In genomic region chr5:128199611-128200010, GRCh38 we compare ENCODE assay signal across 16 cellular contexts.
DNase-seq lines count a peak whose midpoint lies in the region; ATAC-seq, FAIRE-seq and TF ChIP-seq lines count a peak whose summit lies in the region.
"Had no signal": no experiment of that assay in that cellular context is flagged by ENCODE, and none has a peak within 500 bp of the region (broad histone marks: within the 10 kb centered on the region; RNA-seq: fewer than 3 reads in every experiment).

No MANE protein-coding gene starts in this region.

- H3K9me3 ChIP-seq in A549 (no peaks in the 10 kb centered on the region), IMR-90 (ENCODE audit: control insufficient read depth, insufficient read depth, low read length) (no peaks in the 10 kb centered on the region), mammary epithelial cell (replicated peaks; ENCODE audit: insufficient read depth, low read length) (no peaks in the 10 kb centered on the region), MM.1S (replicated peaks; ENCODE audit: insufficient read depth, low read length) (no peaks in the 10 kb centered on the region)
- H3K9me3 ChIP-seq: BLaER1 treated with 17β-estradiol and CSF1 and Interleukin-3, amounts not matched to agents 10 nM and 100 nM had no signal

- H2BK120ac ChIP-seq in IMR-90 (ENCODE audit: low read depth, low read length), result no peak overlapping the region

- H3K27ac ChIP-seq in A549 (no peak overlapping the region), IMR-90 (ENCODE audit: insufficient read depth, low read length) (no peak overlapping the region), mammary epithelial cell (ENCODE audit: insufficient read depth, low read depth, low read length) (no peak overlapping the region), MM.1S (ENCODE audit: low read length) (no peak overlapping the region)
- H3K27ac ChIP-seq: BLaER1 treated with 17β-estradiol and CSF1 and Interleukin-3, amounts not matched to agents 10 nM and 100 nM had no signal

- H4K20me1 ChIP-seq in IMR-90 (ENCODE audit: insufficient read depth, low read length) (no peaks in the 10 kb centered on the region), mammary epithelial cell (ENCODE audit: insufficient read depth, low read length) (no peaks in the 10 kb centered on the region), MM.1S (ENCODE audit: insufficient read depth, low read length) (no peaks in the 10 kb centered on the region)
- H4K20me1 ChIP-seq: BLaER1 treated with 17β-estradiol and CSF1 and Interleukin-3, amounts not matched to agents 10 nM and 100 nM had no signal

- H3K4me1 ChIP-seq in A549 (peaks cover 24% of the 10 kb centered on the region), IMR-90 (ENCODE audit: control insufficient read depth, insufficient read depth, low read length) (peaks cover 5% of the 10 kb centered on the region), mammary epithelial cell (ENCODE audit: insufficient read depth, low read length) (peaks cover 10% of the 10 kb centered on the region), MM.1S (ENCODE audit: low read length) (no peaks in the 10 kb centered on the region)

- TF ChIP-seq CTCF in A549 (IDR thresholded peaks at IDR 0.05) (no peak), IMR-90 (conservative IDR thresholded peaks at IDR 0.05; ENCODE audit: low read depth, low read length) (no peak), mammary epithelial cell (conservative IDR thresholded peaks at IDR 0.05 in 1 of 2, IDR thresholded peaks at IDR 0.05 in 1 of 2; ENCODE audit: extremely low read depth in 1 of 2, insufficient read depth in 1 of 2, low read depth in 1 of 2, low read length in 2 of 2) (no peak), MM.1S (IDR thresholded peaks at IDR 0.05; ENCODE audit: low read length) (no peak)

- no peak overlapping the region for H4K8ac ChIP-seq in IMR-90 (ENCODE audit: low read depth in 2 of 2, low read length in 2 of 2)

- intact Hi-C loops in IMR-90 (cut with micrococcal nuclease) (loop anchor here (2.0 to 10.0 kb wide), 2 partner anchors 115 to 295 kb away; no protein-coding TSS in a partner anchor), mammary epithelial cell (cut with micrococcal nuclease) (loop anchor here (2.0 to 5.0 kb wide), 5 partner anchors 117 to 637 kb away; partner anchors contain the start of gene SLC12A2)

- no peak overlapping the region for H4K5ac ChIP-seq in IMR-90 (ENCODE audit: low read depth, low read length)

- ATAC-seq in A549 (no peak), IMR-90 (ENCODE audit: low read depth) (no peak)

- POLR2A ChIA-PET in A549 (lab: Yijun Ruan, JAX) (no interaction called here), IMR-90 (lab: Charles Lee; ENCODE audit: unreplicated experiment) (no interaction called here), HEK293T (lab: Yijun Ruan, JAX) (no interaction called here)

- no peaks in the 10 kb centered on the region for H3K79me1 ChIP-seq in IMR-90 (ENCODE audit: low read depth in 1 of 2, low read length in 2 of 2)

- TF ChIP-seq EP300 in A549 (IDR thresholded peaks at IDR 0.05), result no peak

- DNase-seq in A549 (ENCODE audit: low read depth in 1 of 2, low spot score in 1 of 2) (no peak), IMR-90 (no peak), mammary epithelial cell (peak; percentile 61), iris pigment epithelial cell (ENCODE audit: low read depth) (peak; percentile 47), HEK293T (ENCODE audit: extremely low spot score) (no peak), pons (ENCODE audit: low spot score) (no peak), MM.1S (no peak)
- DNase-seq: H7, NCI-H1417 treated with DMSO at 0.1 percent for 48 hours, NCI-H1930, NCI-H446, NCI-H69, OCI-M1 had no signal

- no peak overlapping the region for H2AFZ ChIP-seq in IMR-90 (replicated peaks; ENCODE audit: low read length, poor library complexity)
- no peak overlapping the region for H2AFZ ChIP-seq in mammary epithelial cell (ENCODE audit: low read depth, low read length)
- H2AFZ ChIP-seq in MM.1S (ENCODE audit: low read length), result no peak overlapping the region

- in situ Hi-C loops in IMR-90 (cut with MboI; ENCODE audit: low sequenced_read_pairs), result loop anchor here (5.0 to 10.0 kb wide), 5 partner anchors 295 to 645 kb away; no protein-coding TSS in a partner anchor
- in situ Hi-C loops in mammary epithelial cell (cut with MboI; ENCODE audit: low sequenced_read_pairs in 2 of 2), result loop anchor here (5.0 to 25.0 kb wide), 7 partner anchors 295 to 638 kb away; no protein-coding TSS in a partner anchor

- H3K4me2 ChIP-seq in A549 (peak overlapping the region; percentile 26; the same call in 1 of the 3 replicates), IMR-90 (ENCODE audit: low read depth, low read length) (no peak overlapping the region), mammary epithelial cell (ENCODE audit: insufficient read depth, low read depth, low read length) (no peak overlapping the region), MM.1S (ENCODE audit: low read depth, low read length) (no peak overlapping the region)
- H3K4me2 ChIP-seq: BLaER1 treated with 17β-estradiol and CSF1 and Interleukin-3, amounts not matched to agents 10 nM and 100 nM had no signal

- no peak overlapping the region for H3K23ac ChIP-seq in IMR-90 (ENCODE audit: low read depth, low read length)

- BruUV-seq in IMR-90 (replicated peaks; lab: Mats Ljungman, UMichigan) (no TSS peak), mammary epithelial cell (replicated peaks; lab: Mats Ljungman, UMichigan) (no TSS peak)

- H3K4me3 ChIP-seq in A549, result no peak overlapping the region
- H3K4me3 ChIP-seq in IMR-90 (ENCODE audit: insufficient read depth, low read depth, low read length), result no peak overlapping the region
- H3K4me3 ChIP-seq in mammary epithelial cell (replicated peaks in 1 of 3; ENCODE audit: insufficient read depth in 1 of 3, low read depth in 2 of 3, low read length in 3 of 3), result no peak overlapping the region
- no peak overlapping the region for H3K4me3 ChIP-seq in MM.1S (ENCODE audit: low read length)
- H3K4me3 ChIP-seq: BLaER1 treated with 17β-estradiol and CSF1 and Interleukin-3, amounts not matched to agents 10 nM and 100 nM had no signal

- H3K9me1 ChIP-seq in IMR-90 (ENCODE audit: insufficient read depth, low read length), result no peaks in the 10 kb centered on the region

- H2BK15ac ChIP-seq in IMR-90 (ENCODE audit: low read depth, low read length), result no peak overlapping the region

- no peak overlapping the region for H3K56ac ChIP-seq in IMR-90 (ENCODE audit: extremely low read depth, insufficient read depth, low read length)

- TF ChIP-seq RAD21 in A549 (conservative IDR thresholded peaks at IDR 0.05 in 1 of 2, IDR thresholded peaks at IDR 0.05 in 1 of 2) (no peak), IMR-90 (IDR thresholded peaks at IDR 0.05; ENCODE audit: low read length) (no peak)

- no peak overlapping the region for H3K18ac ChIP-seq in IMR-90 (ENCODE audit: low read depth, low read length)

- no peak for FAIRE-seq in A549 (lab: Jason Lieb, UNC)
- FAIRE-seq: A204.1, HTR-8/SVneo had no signal

- H3K14ac ChIP-seq in IMR-90 (replicated peaks; ENCODE audit: low read depth, low read length), result no peak overlapping the region

- H2BK5ac ChIP-seq in IMR-90 (ENCODE audit: low read depth, low read length, poor library complexity, severe bottlenecking), result no peak overlapping the region

- H3K9ac ChIP-seq in IMR-90 (ENCODE audit: low read depth, low read length), result no peak overlapping the region
- H3K9ac ChIP-seq in mammary epithelial cell (ENCODE audit: insufficient read depth, low read length), result no peak overlapping the region
- H3K9ac ChIP-seq in MM.1S (ENCODE audit: low read length), result no peak overlapping the region
- H3K9ac ChIP-seq: BLaER1 treated with 17β-estradiol and CSF1 and Interleukin-3, amounts not matched to agents 10 nM and 100 nM had no signal

- H2BK20ac ChIP-seq in IMR-90 (ENCODE audit: low read depth, low read length), result no peak overlapping the region

- H2AK9ac ChIP-seq in IMR-90 (replicated peaks; ENCODE audit: low read depth, low read length, poor library complexity), result no peak overlapping the region

- no peak overlapping the region for H2AK5ac ChIP-seq in IMR-90 (ENCODE audit: low read depth, low read length)

- no peak overlapping the region for H4K91ac ChIP-seq in IMR-90 (ENCODE audit: insufficient read depth, low read depth, low read length)

- dilution Hi-C loops in IMR-90 (cut with HindIII; ENCODE audit: low sequenced_read_pairs, unreplicated experiment), result no loop called here
- dilution Hi-C loops in mammary epithelial cell (cut with HindIII; ENCODE audit: low sequenced_read_pairs), result loop anchor here (25.0 kb wide), 1 partner anchor 638 kb away; no protein-coding TSS in a partner anchor

- no peak overlapping the region for H3K4ac ChIP-seq in IMR-90 (ENCODE audit: low read depth, low read length)

- H3K36me3 ChIP-seq in IMR-90 (ENCODE audit: control insufficient read depth, insufficient read depth, low read length) (no peaks in the 10 kb centered on the region), mammary epithelial cell (ENCODE audit: insufficient read depth, low read length) (no peaks in the 10 kb centered on the region), MM.1S (replicated peaks; ENCODE audit: insufficient read depth, low read length) (no peaks in the 10 kb centered on the region)

- CTCF ChIA-PET in A549 (lab: Yijun Ruan, JAX), result interaction anchor here (0.6 to 3.4 kb wide), 11 partner anchors 12 to 635 kb away, joined by 3 to 34 read pairs (median 4); no protein-coding TSS in a partner anchor
- CTCF ChIA-PET in IMR-90 (lab: Yijun Ruan, JAX), result interaction anchor here (0.9 to 1.4 kb wide), 2 partner anchors 323 to 324 kb away, joined by 3 to 4 read pairs; no protein-coding TSS in a partner anchor
- CTCF ChIA-PET in mammary epithelial cell (lab: Charles Lee; ENCODE audit: low non-redundant PET), result no interaction called here
- CTCF ChIA-PET in HEK293T (lab: Yijun Ruan, JAX), result interaction anchor here (0.6 kb wide), 1 partner anchor 696 kb away, joined by 4 read pairs; no protein-coding TSS in a partner anchor

- no peaks in the 10 kb centered on the region for H3F3A ChIP-seq in MM.1S (ENCODE audit: insufficient read depth, low read length)

- TF ChIP-seq POLR2A in A549 (IDR thresholded peaks at IDR 0.05; ENCODE audit: low read length), result no peak
- TF ChIP-seq POLR2A in IMR-90 (IDR thresholded peaks at IDR 0.05; ENCODE audit: low read depth, low read length), result no peak

- no peaks in the 10 kb centered on the region for H3K79me2 ChIP-seq in mammary epithelial cell (ENCODE audit: insufficient read depth, low read length)
- no peaks in the 10 kb centered on the region for H3K79me2 ChIP-seq in MM.1S (ENCODE audit: low read length)

- H3K27me3 ChIP-seq in IMR-90 (ENCODE audit: control insufficient read depth, insufficient read depth, low read length) (peaks cover 2% of the 10 kb centered on the region), mammary epithelial cell (ENCODE audit: insufficient read depth, low read length) (no peaks in the 10 kb centered on the region), MM.1S (replicated peaks; ENCODE audit: insufficient read depth, low read length) (no peaks in the 10 kb centered on the region)
- H3K27me3 ChIP-seq: BLaER1 treated with 17β-estradiol and CSF1 and Interleukin-3, amounts not matched to agents 10 nM and 100 nM had no signal

- no peaks in the 10 kb centered on the region for H3K9me2 ChIP-seq in MM.1S (replicated peaks; ENCODE audit: insufficient read depth, low read length)

TF ChIP-seq in HEK293T, 16 proteins besides CTCF, POLR2A, EP300 and RAD21 (continues in another document):
- no peak for TF ChIP-seq ARNT (IDR thresholded peaks at IDR 0.05)
- TF ChIP-seq L3MBTL2 (conservative IDR thresholded peaks at IDR 0.05), result no peak
- TF ChIP-seq ELF4 (IDR thresholded peaks at IDR 0.05), result no peak
- TF ChIP-seq BHLHE40 (IDR thresholded peaks at IDR 0.05; ENCODE audit: borderline replicate concordance), result no peak

Comparison
In these comparisons a context has a peak if more than half of its experiments do, and no peak if none do; other contexts are left out.
1. DNase-seq: peak in mammary epithelial cell (single experiment) and iris pigment epithelial cell (single experiment); none in A549 (0 of 2), IMR-90 (single experiment), HEK293T (single experiment), pons (single experiment) and MM.1S (single experiment).